1 cellular context compared by ENCODE assay signal in genomic region chr17:17824780-17825614, GRCh38.
TF ChIP-seq lines count a peak whose summit lies in the region.

No MANE protein-coding gene starts in this region.

TF ChIP-seq in HepG2, 621 proteins besides CTCF, POLR2A, EP300 and RAD21 (continues in another document):
- peak; percentile 58; the same call in 1 of the 2 replicates for TF ChIP-seq RXRA (CRISPR knock-in tag; IDR thresholded peaks at IDR 0.05)
- no peak for TF ChIP-seq SOX6 (IDR thresholded peaks at IDR 0.05)
- peak; percentile 29; the same call in 1 of the 2 replicates for TF ChIP-seq SOX6 (CRISPR knock-in tag; IDR thresholded peaks at IDR 0.05)
- peak; percentile 59 for TF ChIP-seq ZFX (CRISPR knock-in tag; IDR thresholded peaks at IDR 0.05; ENCODE audit: low read depth)
- TF ChIP-seq FOXK2 (IDR thresholded peaks at IDR 0.05) = no peak
- TF ChIP-seq ZNF652 (CRISPR knock-in tag; IDR thresholded peaks at IDR 0.05; ENCODE audit: borderline replicate concordance, low read depth) = peak; percentile 29
- no peak for TF ChIP-seq ZMYM3 (CRISPR knock-in tag; IDR thresholded peaks at IDR 0.05)
- TF ChIP-seq FOXO1 (CRISPR knock-in tag; IDR thresholded peaks at IDR 0.05) = no peak
- TF ChIP-seq ZNF33A (CRISPR knock-in tag; IDR thresholded peaks at IDR 0.05; ENCODE audit: borderline replicate concordance) = no peak
- TF ChIP-seq ZNF121 (CRISPR knock-in tag; IDR thresholded peaks at IDR 0.05) = no peak
- TF ChIP-seq RXRB (CRISPR knock-in tag; IDR thresholded peaks at IDR 0.05; ENCODE audit: borderline replicate concordance) = peak; percentile 51
- TF ChIP-seq RARA (CRISPR knock-in tag; IDR thresholded peaks at IDR 0.05) = peak; percentile 58
- no peak for TF ChIP-seq CENPBD1 (CRISPR knock-in tag; IDR thresholded peaks at IDR 0.05; ENCODE audit: borderline replicate concordance, low read depth)
- TF ChIP-seq ZNF780A (CRISPR knock-in tag; IDR thresholded peaks at IDR 0.05) = no peak
- 0 out of 2 replicates have a peak, but pooled peaks have one; percentile 34 for TF ChIP-seq CREM (IDR thresholded peaks at IDR 0.05)
- no peak for TF ChIP-seq CREM (CRISPR knock-in tag; IDR thresholded peaks at IDR 0.05)
- TF ChIP-seq ZNF850 (CRISPR knock-in tag; conservative IDR thresholded peaks at IDR 0.05) = no peak
- no peak for TF ChIP-seq HNRNPL (IDR thresholded peaks at IDR 0.05; ENCODE audit: low read depth, low read length)
- TF ChIP-seq ZFP91 (CRISPR knock-in tag; IDR thresholded peaks at IDR 0.05; ENCODE audit: borderline replicate concordance) = 0 out of 2 replicates have a peak, but pooled peaks have one; percentile 10
- no peak for TF ChIP-seq ZFP36 (IDR thresholded peaks at IDR 0.05; ENCODE audit: borderline replicate concordance, low read depth, low read length, partially characterized antibody)
- no peak for TF ChIP-seq POLR2AphosphoS2 (IDR thresholded peaks at IDR 0.05; ENCODE audit: low read depth, low read length)
- peak; percentile 8; the same call in 1 of the 2 replicates for TF ChIP-seq ZNF281 (CRISPR knock-in tag; IDR thresholded peaks at IDR 0.05; ENCODE audit: borderline replicate concordance)
- TF ChIP-seq ZNF713 (CRISPR knock-in tag; IDR thresholded peaks at IDR 0.05) = no peak
- no peak for TF ChIP-seq NPAS2 (CRISPR knock-in tag; IDR thresholded peaks at IDR 0.05; ENCODE audit: borderline replicate concordance)
- no peak for TF ChIP-seq ZNF292 (CRISPR knock-in tag; IDR thresholded peaks at IDR 0.05; ENCODE audit: borderline replicate concordance, low read depth)
- no peak for TF ChIP-seq ZNF83 (CRISPR knock-in tag; IDR thresholded peaks at IDR 0.05; ENCODE audit: borderline replicate concordance)
- TF ChIP-seq MTERF4 (CRISPR knock-in tag; IDR thresholded peaks at IDR 0.05) = no peak
- TF ChIP-seq IRF1 (CRISPR knock-in tag; IDR thresholded peaks at IDR 0.05; ENCODE audit: low read depth) = no peak
- 0 out of 2 replicates have a peak, but pooled peaks have one; percentile 13 for TF ChIP-seq PAXIP1 (CRISPR knock-in tag; conservative IDR thresholded peaks at IDR 0.05)
- TF ChIP-seq THRA (CRISPR knock-in tag; IDR thresholded peaks at IDR 0.05; ENCODE audit: borderline replicate concordance) = peak; percentile 64; the same call in 1 of the 2 replicates
- TF ChIP-seq IRF9 (CRISPR knock-in tag; IDR thresholded peaks at IDR 0.05; ENCODE audit: borderline replicate concordance) = 0 out of 2 replicates have a peak, but pooled peaks have one; percentile 49
- TF ChIP-seq IRF2 (CRISPR knock-in tag; IDR thresholded peaks at IDR 0.05) = 0 out of 2 replicates have a peak, but pooled peaks have one; percentile 38
- TF ChIP-seq TARDBP (CRISPR knock-in tag; IDR thresholded peaks at IDR 0.05) = 0 out of 2 replicates have a peak, but pooled peaks have one; percentile 53
- no peak for TF ChIP-seq JDP2 (CRISPR knock-in tag; IDR thresholded peaks at IDR 0.05; ENCODE audit: borderline replicate concordance)
- no peak for TF ChIP-seq ARNTL (CRISPR knock-in tag; IDR thresholded peaks at IDR 0.05)
- no peak for TF ChIP-seq CREB3 (CRISPR knock-in tag; IDR thresholded peaks at IDR 0.05)
- 0 out of 2 replicates have a peak, but pooled peaks have one; percentile 15 for TF ChIP-seq MED1 (CRISPR knock-in tag; IDR thresholded peaks at IDR 0.05)
- TF ChIP-seq MATR3 (CRISPR knock-in tag; IDR thresholded peaks at IDR 0.05) = no peak
- TF ChIP-seq ZBTB46 (CRISPR knock-in tag; IDR thresholded peaks at IDR 0.05; ENCODE audit: borderline replicate concordance) = no peak
- TF ChIP-seq TBX2 (CRISPR knock-in tag; IDR thresholded peaks at IDR 0.05; ENCODE audit: borderline replicate concordance) = no peak
- TF ChIP-seq ZHX1 (CRISPR knock-in tag; IDR thresholded peaks at IDR 0.05; ENCODE audit: low read depth) = no peak
- no peak for TF ChIP-seq TMF1 (CRISPR knock-in tag; IDR thresholded peaks at IDR 0.05; ENCODE audit: low read depth)
- peak; percentile 15; the same call in 1 of the 2 replicates for TF ChIP-seq GATAD2A (CRISPR knock-in tag; IDR thresholded peaks at IDR 0.05)
- no peak for TF ChIP-seq KDM5B (CRISPR knock-in tag; IDR thresholded peaks at IDR 0.05; ENCODE audit: borderline replicate concordance)
- TF ChIP-seq HNF4A (CRISPR knock-in tag; IDR thresholded peaks at IDR 0.05) = peak; percentile 16; the same call in 1 of the 2 replicates
- TF ChIP-seq MBD4 (IDR thresholded peaks at IDR 0.05; ENCODE audit: borderline replicate concordance, low read length) = no peak
- TF ChIP-seq SMARCC2 (IDR thresholded peaks at IDR 0.05) = no peak
